Comparison of ENCODE assay signal across 8 cellular contexts in the genomic region with DNA sequence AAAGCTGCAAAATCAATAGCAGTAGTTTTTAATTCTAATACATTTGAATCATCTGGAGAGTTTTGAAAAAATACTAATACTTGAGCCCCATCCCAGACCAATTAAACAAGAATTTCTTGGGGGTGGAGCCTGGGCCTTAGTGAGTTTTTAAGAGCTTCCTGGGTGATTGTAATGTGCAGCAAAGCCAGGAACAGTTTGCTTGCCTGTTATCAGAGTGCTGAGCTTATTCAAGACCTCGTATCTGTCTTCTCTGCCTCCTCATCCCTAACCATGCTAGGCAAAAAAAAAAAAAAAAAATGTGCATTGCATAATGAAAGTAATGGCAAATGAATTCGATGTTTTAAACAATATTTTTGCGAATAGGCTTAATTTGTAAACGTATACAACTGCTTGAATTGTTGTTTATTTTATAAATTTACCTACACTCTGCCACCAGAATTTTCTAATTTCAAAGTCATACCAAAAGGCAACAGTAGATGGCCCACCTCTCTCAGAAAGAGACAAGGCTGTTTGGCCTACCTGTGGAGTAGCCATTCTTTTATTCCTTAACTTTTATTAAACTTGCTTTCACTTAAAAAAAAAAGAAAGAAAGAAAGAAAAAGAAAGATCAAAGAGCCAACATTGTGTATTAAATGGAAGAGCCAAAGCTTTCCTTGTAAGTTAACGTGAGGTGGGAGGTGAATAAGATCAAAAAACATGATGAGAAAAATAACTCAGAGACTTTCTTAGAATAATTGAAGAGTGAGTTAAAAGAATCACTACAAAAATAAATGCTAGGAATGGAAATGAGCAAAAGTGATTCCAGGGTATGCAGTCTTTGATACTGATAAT. TPM values are rescaled to one million over a fixed set of nuclear protein-coding genes. Genes with fewer than 3 reads are reported as not detected.
A peak's percentile ranks its signal among the peaks of the same experiment; 100 is the strongest.
DNase-seq lines count a peak whose midpoint lies in the region; ATAC-seq, FAIRE-seq and TF ChIP-seq lines count a peak whose summit lies in the region.

No MANE protein-coding gene starts in this region.

- no peak overlapping the region for H3K27ac Mint-ChIP-seq in WTC11

- H3K4me1 Mint-ChIP-seq in WTC11 = peaks cover 19% of the 10 kb centered on the region

- POLR2A ChIA-PET in WTC11 (lab: Charles Lee) = no interaction called here

- H3K4me3 Mint-ChIP-seq in WTC11 = no peak overlapping the region

- intact Hi-C loops in heart left ventricle (cut with DNase I) = loop anchor here (2.0 to 10.0 kb wide), 5 partner anchors 272 to 280 kb away; no protein-coding TSS in a partner anchor
- intact Hi-C loops in left ventricle myocardium superior (cut with micrococcal nuclease) = loop anchor here (10.0 kb wide), 1 partner anchor 280 kb away; no protein-coding TSS in a partner anchor

- TF ChIP-seq CTCF in heart left ventricle (IDR thresholded peaks at IDR 0.05) (peak in 11 of 12 donors; percentile 21 to 57 (median 40)), WTC11 (IDR thresholded peaks at IDR 0.05) (peak; percentile 42; the same call in 1 of the 2 replicates), kidney epithelial cell (IDR thresholded peaks at IDR 0.05; ENCODE audit: insufficient read depth, low read length, poor library complexity, severe bottlenecking) (peak; percentile 66)

- H3K27ac ChIP-seq in heart left ventricle = peak overlapping the region in 1 of 12 donors; percentile 23

- H3K27me3 Mint-ChIP-seq in WTC11 (ENCODE audit: low read depth) = no peaks in the 10 kb centered on the region; the same call in 1 of the 2 replicates

- H3K9me3 Mint-ChIP-seq in WTC11 = no peaks in the 10 kb centered on the region

- H3K36me3 ChIP-seq in heart left ventricle = no peaks in the 10 kb centered on the region
- no peaks in the 10 kb centered on the region for H3K36me3 ChIP-seq in kidney epithelial cell (ENCODE audit: control insufficient read depth, insufficient read depth, low read length)

- H3K27me3 ChIP-seq in heart left ventricle (no peaks in the 10 kb centered on the region), kidney epithelial cell (ENCODE audit: control insufficient read depth, insufficient read depth, low read length) (no peaks in the 10 kb centered on the region)

- 36 to 41% (median 39%) methylated on average over 5 of the region's 5 CpGs for WGBS in heart left ventricle, 4 donors

- peak overlapping the region in 2 of 12 donors; percentile 1 to 42 for H3K4me3 ChIP-seq in heart left ventricle
- H3K4me3 ChIP-seq in kidney epithelial cell (ENCODE audit: low read depth, low read length) = no peak overlapping the region

- ATAC-seq in heart left ventricle (no peak), left ventricle myocardium superior (no peak), WTC11 (peak; percentile 59), HG02840 (IDR thresholded peaks at IDR 0.05; ENCODE audit: low FRiP score, unreplicated experiment) (no peak), GM19035 (IDR thresholded peaks at IDR 0.05; ENCODE audit: unreplicated experiment) (no peak)

- TF ChIP-seq POLR2A in heart left ventricle (IDR thresholded peaks at IDR 0.05) (no peak), H54 (IDR thresholded peaks at IDR 0.05; ENCODE audit: low read depth, low read length) (no peak)

- peaks cover 0 to 13% (median 0%) of the 10 kb centered on the region in 12 donors for H3K4me1 ChIP-seq in heart left ventricle

- CTCF ChIA-PET in WTC11 (lab: Charles Lee) = interaction anchor here (0.6 to 2.3 kb wide), 22 partner anchors 12 to 1906 kb away, joined by 3 to 21 read pairs (median 4); no protein-coding TSS in a partner anchor

- no peaks in the 10 kb centered on the region for H3K36me3 Mint-ChIP-seq in WTC11

- DNase-seq in heart left ventricle (no peak), left ventricle myocardium superior (no peak), Kasumi-1 (lab: John Stamatoyannopoulos, UW) (peak; percentile 54 to 71), WTC11 (ENCODE audit: low spot score) (no peak), kidney epithelial cell (ENCODE audit: low read depth) (no peak), H54 (ENCODE audit: insufficient read length, low spot score) (no peak)

- no peaks in the 10 kb centered on the region for H3K9me3 ChIP-seq in heart left ventricle

- no peak for FAIRE-seq in H54 (lab: Jason Lieb, UNC)

TF ChIP-seq in WTC11, 78 proteins besides CTCF, POLR2A, EP300 and RAD21:
- TF ChIP-seq ZNF138 (CRISPR knock-in tag; conservative IDR thresholded peaks at IDR 0.05) = no peak
- TF ChIP-seq SP1 (CRISPR knock-in tag; conservative IDR thresholded peaks at IDR 0.05) = no peak
- TF ChIP-seq NR1H2 (CRISPR knock-in tag; IDR thresholded peaks at IDR 0.05) = no peak
- no peak for TF ChIP-seq EMX1 (CRISPR knock-in tag; IDR thresholded peaks at IDR 0.05)
- no peak for TF ChIP-seq TEAD1 (CRISPR knock-in tag; IDR thresholded peaks at IDR 0.05)
- TF ChIP-seq TP53 (CRISPR knock-in tag; IDR thresholded peaks at IDR 0.05) = no peak
- TF ChIP-seq, protein P1, sequence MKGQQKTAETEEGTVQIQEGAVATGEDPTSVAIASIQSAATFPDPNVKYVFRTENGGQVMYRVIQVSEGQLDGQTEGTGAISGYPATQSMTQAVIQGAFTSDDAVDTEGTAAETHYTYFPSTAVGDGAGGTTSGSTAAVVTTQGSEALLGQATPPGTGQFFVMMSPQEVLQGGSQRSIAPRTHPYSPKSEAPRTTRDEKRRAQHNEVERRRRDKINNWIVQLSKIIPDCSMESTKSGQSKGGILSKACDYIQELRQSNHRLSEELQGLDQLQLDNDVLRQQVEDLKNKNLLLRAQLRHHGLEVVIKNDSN (CRISPR knock-in tag; IDR thresholded peaks at IDR 0.05) = no peak

RNA-seq across cellular contexts. Expression of a gene that starts 36.2 kb away (rescaled TPM):
- total RNA-seq in heart left ventricle (under 1 TPM in 3 of 9 donors, not detected in 6; 0.12 to 0.53 (median 0.20) TPM), left ventricle myocardium superior (0.15 TPM), WTC11 (2021) (4.3 to 6.1 TPM (median 5.1 TPM) in 3 replicates), kidney epithelial cell (0.62 and 1.7 TPM in 2 replicates)
- polyA plus RNA-seq in heart left ventricle = not detected

Comparison
In these comparisons a context has a peak if more than half of its experiments do, and no peak if none do; other contexts are left out.
1. DNase-seq: peak in Kasumi-1 (2 of 2); none in heart left ventricle (0 of 5), left ventricle myocardium superior (single experiment), WTC11 (single experiment), kidney epithelial cell (single experiment) and H54 (single experiment).
2. Peak in every context shown above with its lines, with median percentiles within 50 percentile points of each other: CTCF ChIP-seq.